Comparison of ENCODE assay signal across 1 cellular context in the genomic region with DNA sequence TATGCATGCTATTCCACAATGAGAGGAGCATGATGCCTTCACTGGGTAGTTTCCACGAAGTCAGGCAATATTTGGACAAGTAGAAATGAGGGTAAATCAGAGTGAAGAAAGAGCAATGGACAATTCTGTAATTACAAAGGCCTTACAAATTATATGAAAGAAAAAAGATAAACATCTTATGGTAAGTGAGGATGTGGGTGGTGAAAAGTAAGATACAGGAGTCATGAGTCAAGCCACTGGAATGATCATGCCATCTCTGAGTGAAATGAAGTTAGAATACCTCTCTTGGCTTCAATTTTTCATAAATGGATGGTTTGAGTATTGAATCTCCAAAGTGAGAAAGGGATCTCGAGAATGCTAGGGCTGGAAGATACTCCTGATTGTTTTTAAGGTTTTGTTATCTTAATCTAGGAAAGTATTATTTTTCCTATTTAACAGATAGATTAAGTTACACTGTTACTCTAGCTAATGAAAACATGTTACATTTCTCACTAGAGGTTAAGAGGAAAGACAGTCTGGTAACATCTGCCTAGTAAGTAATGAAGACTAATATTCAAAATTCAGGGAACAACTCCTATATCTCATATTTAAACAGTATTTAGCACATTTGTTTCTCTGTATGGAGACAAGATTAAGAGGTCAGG.
TF ChIP-seq lines count a peak whose summit lies in the region.

No MANE protein-coding gene starts in this region.

TF ChIP-seq in endothelial cell of umbilical vein, 7 proteins besides CTCF, POLR2A, EP300 and RAD21 (continued from another document):
- TF ChIP-seq GATA2 (IDR thresholded peaks at IDR 0.05; ENCODE audit: insufficient read depth, insufficient read length, low read depth, low read length): peak; percentile 11
TF ChIP-seq in endothelial cell of umbilical vein: peak in this region for 1.
